ENCODE assay signal across 1 cellular context in the genomic region with DNA sequence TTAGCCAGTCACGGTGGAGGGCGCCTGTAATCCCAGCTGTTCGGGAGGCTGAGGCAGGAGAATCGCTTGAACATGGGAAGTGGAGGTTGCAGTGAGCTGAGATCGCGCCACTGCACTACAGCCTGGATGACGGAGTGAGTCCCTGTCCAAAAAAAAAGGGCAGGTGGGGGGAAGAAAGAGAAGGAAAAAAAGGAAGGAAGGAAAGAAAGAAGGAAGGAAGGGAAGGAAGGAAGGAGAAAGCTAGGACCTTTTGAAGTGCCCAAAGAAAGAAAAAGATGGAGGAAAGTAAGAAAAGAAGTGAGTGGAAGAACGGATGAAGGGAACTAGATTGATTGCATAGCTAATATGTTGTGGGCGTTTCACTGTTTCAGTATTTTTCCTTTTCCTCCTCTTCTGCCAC.
TF ChIP-seq lines count a peak whose summit lies in the region.

No MANE protein-coding gene starts in this region.

TF ChIP-seq in K562, 482 proteins besides CTCF, POLR2A, EP300 and RAD21 (continued from another document and continues in another):
- TF ChIP-seq, protein P1, sequence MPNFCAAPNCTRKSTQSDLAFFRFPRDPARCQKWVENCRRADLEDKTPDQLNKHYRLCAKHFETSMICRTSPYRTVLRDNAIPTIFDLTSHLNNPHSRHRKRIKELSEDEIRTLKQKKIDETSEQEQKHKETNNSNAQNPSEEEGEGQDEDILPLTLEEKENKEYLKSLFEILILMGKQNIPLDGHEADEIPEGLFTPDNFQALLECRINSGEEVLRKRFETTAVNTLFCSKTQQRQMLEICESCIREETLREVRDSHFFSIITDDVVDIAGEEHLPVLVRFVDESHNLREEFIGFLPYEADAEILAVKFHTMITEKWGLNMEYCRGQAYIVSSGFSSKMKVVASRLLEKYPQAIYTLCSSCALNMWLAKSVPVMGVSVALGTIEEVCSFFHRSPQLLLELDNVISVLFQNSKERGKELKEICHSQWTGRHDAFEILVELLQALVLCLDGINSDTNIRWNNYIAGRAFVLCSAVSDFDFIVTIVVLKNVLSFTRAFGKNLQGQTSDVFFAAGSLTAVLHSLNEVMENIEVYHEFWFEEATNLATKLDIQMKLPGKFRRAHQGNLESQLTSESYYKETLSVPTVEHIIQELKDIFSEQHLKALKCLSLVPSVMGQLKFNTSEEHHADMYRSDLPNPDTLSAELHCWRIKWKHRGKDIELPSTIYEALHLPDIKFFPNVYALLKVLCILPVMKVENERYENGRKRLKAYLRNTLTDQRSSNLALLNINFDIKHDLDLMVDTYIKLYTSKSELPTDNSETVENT (CRISPR knock-in tag; IDR thresholded peaks at IDR 0.05) = no peak
- TF ChIP-seq, protein P2, sequence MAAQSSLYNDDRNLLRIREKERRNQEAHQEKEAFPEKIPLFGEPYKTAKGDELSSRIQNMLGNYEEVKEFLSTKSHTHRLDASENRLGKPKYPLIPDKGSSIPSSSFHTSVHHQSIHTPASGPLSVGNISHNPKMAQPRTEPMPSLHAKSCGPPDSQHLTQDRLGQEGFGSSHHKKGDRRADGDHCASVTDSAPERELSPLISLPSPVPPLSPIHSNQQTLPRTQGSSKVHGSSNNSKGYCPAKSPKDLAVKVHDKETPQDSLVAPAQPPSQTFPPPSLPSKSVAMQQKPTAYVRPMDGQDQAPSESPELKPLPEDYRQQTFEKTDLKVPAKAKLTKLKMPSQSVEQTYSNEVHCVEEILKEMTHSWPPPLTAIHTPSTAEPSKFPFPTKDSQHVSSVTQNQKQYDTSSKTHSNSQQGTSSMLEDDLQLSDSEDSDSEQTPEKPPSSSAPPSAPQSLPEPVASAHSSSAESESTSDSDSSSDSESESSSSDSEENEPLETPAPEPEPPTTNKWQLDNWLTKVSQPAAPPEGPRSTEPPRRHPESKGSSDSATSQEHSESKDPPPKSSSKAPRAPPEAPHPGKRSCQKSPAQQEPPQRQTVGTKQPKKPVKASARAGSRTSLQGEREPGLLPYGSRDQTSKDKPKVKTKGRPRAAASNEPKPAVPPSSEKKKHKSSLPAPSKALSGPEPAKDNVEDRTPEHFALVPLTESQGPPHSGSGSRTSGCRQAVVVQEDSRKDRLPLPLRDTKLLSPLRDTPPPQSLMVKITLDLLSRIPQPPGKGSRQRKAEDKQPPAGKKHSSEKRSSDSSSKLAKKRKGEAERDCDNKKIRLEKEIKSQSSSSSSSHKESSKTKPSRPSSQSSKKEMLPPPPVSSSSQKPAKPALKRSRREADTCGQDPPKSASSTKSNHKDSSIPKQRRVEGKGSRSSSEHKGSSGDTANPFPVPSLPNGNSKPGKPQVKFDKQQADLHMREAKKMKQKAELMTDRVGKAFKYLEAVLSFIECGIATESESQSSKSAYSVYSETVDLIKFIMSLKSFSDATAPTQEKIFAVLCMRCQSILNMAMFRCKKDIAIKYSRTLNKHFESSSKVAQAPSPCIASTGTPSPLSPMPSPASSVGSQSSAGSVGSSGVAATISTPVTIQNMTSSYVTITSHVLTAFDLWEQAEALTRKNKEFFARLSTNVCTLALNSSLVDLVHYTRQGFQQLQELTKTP (IDR thresholded peaks at IDR 0.05; ENCODE audit: low read depth in 1 of 2, partially characterized antibody in 2 of 2) = peak in 1 of 2 experiments; percentile 53
- no peak for TF ChIP-seq MAFG (tag; conservative IDR thresholded peaks at IDR 0.05)
- TF ChIP-seq, protein P3, sequence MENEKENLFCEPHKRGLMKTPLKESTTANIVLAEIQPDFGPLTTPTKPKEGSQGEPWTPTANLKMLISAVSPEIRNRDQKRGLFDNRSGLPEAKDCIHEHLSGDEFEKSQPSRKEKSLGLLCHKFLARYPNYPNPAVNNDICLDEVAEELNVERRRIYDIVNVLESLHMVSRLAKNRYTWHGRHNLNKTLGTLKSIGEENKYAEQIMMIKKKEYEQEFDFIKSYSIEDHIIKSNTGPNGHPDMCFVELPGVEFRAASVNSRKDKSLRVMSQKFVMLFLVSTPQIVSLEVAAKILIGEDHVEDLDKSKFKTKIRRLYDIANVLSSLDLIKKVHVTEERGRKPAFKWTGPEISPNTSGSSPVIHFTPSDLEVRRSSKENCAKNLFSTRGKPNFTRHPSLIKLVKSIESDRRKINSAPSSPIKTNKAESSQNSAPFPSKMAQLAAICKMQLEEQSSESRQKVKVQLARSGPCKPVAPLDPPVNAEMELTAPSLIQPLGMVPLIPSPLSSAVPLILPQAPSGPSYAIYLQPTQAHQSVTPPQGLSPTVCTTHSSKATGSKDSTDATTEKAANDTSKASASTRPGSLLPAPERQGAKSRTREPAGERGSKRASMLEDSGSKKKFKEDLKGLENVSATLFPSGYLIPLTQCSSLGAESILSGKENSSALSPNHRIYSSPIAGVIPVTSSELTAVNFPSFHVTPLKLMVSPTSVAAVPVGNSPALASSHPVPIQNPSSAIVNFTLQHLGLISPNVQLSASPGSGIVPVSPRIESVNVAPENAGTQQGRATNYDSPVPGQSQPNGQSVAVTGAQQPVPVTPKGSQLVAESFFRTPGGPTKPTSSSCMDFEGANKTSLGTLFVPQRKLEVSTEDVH (IDR thresholded peaks at IDR 0.05; ENCODE audit: low read depth, partially characterized antibody) = no peak
- TF ChIP-seq, protein P4, sequence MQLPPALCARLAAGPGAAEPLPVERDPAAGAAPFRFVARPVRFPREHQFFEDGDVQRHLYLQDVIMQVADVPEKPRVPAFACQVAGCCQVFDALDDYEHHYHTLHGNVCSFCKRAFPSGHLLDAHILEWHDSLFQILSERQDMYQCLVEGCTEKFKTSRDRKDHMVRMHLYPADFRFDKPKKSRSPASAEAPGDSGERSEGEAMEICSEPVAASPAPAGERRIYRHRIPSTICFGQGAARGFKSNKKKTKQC (CRISPR knock-in tag; IDR thresholded peaks at IDR 0.05) = no peak
- TF ChIP-seq, protein P5, sequence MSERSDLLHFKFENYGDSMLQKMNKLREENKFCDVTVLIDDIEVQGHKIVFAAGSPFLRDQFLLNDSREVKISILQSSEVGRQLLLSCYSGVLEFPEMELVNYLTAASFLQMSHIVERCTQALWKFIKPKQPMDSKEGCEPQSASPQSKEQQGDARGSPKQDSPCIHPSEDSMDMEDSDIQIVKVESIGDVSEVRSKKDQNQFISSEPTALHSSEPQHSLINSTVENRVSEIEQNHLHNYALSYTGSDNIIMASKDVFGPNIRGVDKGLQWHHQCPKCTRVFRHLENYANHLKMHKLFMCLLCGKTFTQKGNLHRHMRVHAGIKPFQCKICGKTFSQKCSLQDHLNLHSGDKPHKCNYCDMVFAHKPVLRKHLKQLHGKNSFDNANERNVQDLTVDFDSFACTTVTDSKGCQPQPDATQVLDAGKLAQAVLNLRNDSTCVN (CRISPR knock-in tag; IDR thresholded peaks at IDR 0.05) = peak; percentile 76
- TF ChIP-seq NFIC (IDR thresholded peaks at IDR 0.05) = peak; percentile 22; the same call in 1 of the 2 replicates
- no peak for TF ChIP-seq ZBTB1 (CRISPR knock-in tag; IDR thresholded peaks at IDR 0.05; ENCODE audit: borderline replicate concordance, low read depth)
- 0 out of 2 replicates have a peak, but pooled peaks have one; percentile 27 for TF ChIP-seq KHSRP (IDR thresholded peaks at IDR 0.05)
- peak; percentile 17; the same call in 1 of the 2 replicates for TF ChIP-seq BCOR (IDR thresholded peaks at IDR 0.05)
- TF ChIP-seq, protein P6, sequence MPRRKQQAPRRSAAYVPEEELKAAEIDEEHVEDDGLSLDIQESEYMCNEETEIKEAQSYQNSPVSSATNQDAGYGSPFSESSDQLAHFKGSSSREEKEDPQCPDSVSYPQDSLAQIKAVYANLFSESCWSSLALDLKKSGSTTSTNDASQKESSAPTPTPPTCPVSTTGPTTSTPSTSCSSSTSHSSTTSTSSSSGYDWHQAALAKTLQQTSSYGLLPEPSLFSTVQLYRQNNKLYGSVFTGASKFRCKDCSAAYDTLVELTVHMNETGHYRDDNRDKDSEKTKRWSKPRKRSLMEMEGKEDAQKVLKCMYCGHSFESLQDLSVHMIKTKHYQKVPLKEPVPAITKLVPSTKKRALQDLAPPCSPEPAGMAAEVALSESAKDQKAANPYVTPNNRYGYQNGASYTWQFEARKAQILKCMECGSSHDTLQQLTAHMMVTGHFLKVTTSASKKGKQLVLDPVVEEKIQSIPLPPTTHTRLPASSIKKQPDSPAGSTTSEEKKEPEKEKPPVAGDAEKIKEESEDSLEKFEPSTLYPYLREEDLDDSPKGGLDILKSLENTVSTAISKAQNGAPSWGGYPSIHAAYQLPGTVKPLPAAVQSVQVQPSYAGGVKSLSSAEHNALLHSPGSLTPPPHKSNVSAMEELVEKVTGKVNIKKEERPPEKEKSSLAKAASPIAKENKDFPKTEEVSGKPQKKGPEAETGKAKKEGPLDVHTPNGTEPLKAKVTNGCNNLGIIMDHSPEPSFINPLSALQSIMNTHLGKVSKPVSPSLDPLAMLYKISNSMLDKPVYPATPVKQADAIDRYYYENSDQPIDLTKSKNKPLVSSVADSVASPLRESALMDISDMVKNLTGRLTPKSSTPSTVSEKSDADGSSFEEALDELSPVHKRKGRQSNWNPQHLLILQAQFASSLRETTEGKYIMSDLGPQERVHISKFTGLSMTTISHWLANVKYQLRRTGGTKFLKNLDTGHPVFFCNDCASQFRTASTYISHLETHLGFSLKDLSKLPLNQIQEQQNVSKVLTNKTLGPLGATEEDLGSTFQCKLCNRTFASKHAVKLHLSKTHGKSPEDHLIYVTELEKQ (CRISPR knock-in tag; IDR thresholded peaks at IDR 0.05) = no peak
- no peak for TF ChIP-seq CREBBP (IDR thresholded peaks at IDR 0.05; ENCODE audit: low read depth, low read length)
- TF ChIP-seq MTA2 (IDR thresholded peaks at IDR 0.05; ENCODE audit: low read depth) = peak; percentile 28; the same call in 1 of the 2 replicates
- TF ChIP-seq FOXK2 (conservative IDR thresholded peaks at IDR 0.05 in 1 of 2, IDR thresholded peaks at IDR 0.05 in 1 of 2; ENCODE audit: low read depth in 2 of 2) = 0 out of 4 replicates have a peak, but pooled peaks of 1 of the 2 experiments have one; percentile 4
- TF ChIP-seq, protein P7, sequence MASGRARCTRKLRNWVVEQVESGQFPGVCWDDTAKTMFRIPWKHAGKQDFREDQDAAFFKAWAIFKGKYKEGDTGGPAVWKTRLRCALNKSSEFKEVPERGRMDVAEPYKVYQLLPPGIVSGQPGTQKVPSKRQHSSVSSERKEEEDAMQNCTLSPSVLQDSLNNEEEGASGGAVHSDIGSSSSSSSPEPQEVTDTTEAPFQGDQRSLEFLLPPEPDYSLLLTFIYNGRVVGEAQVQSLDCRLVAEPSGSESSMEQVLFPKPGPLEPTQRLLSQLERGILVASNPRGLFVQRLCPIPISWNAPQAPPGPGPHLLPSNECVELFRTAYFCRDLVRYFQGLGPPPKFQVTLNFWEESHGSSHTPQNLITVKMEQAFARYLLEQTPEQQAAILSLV (tag; IDR thresholded peaks at IDR 0.05) = peak; percentile 39; the same call in 1 of the 2 replicates
- 0 out of 2 replicates have a peak, but pooled peaks have one; percentile 1 for TF ChIP-seq ZNF644 (tag; IDR thresholded peaks at IDR 0.05; ENCODE audit: low read depth)
- TF ChIP-seq, protein P8, sequence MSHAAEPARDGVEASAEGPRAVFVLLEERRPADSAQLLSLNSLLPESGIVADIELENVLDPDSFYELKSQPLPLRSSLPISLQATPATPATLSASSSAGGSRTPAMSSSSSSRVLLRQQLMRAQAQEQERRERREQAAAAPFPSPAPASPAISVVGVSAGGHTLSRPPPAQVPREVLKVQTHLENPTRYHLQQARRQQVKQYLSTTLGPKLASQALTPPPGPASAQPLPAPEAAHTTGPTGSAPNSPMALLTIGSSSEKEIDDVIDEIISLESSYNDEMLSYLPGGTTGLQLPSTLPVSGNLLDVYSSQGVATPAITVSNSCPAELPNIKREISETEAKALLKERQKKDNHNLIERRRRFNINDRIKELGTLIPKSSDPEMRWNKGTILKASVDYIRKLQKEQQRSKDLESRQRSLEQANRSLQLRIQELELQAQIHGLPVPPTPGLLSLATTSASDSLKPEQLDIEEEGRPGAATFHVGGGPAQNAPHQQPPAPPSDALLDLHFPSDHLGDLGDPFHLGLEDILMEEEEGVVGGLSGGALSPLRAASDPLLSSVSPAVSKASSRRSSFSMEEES (CRISPR knock-in tag; IDR thresholded peaks at IDR 0.05) = no peak
